ENCODE assay signal across 9 cellular contexts in genomic region chr20:15708984-15709598, GRCh38.
DNase-seq lines count a peak whose midpoint lies in the region; ATAC-seq, FAIRE-seq and TF ChIP-seq lines count a peak whose summit lies in the region.
"Had no signal": no experiment of that assay in that cellular context is flagged by ENCODE, and none has a peak within 500 bp of the region (broad histone marks: within the 10 kb centered on the region; RNA-seq: fewer than 3 reads in every experiment).

No MANE protein-coding gene starts in this region.

- H3K27ac ChIP-seq in heart right ventricle (no peak overlapping the region), vagina (no peak overlapping the region)

- H3K27ac Mint-ChIP-seq in activated CD4-positive, alpha-beta T cell treated with anti-CD3 and anti-CD28 coated beads, Interleukin-2, amount 10 ng/mL, durations not matched to agents 7 days and 5 days: no peak overlapping the region
- H3K27ac Mint-ChIP-seq: stimulated activated naive CD8-positive, alpha-beta T cell treated with anti-CD3 and anti-CD28 coated beads, Interleukin-15, Interleukin-2, amounts not matched to agents 100 ng/mL and 50 ng/mL, for 24 hours had no signal

- H3K4me3 Mint-ChIP-seq in activated CD4-positive, alpha-beta T cell treated with anti-CD3 and anti-CD28 coated beads, Interleukin-2, amount 10 ng/mL, durations not matched to agents 7 days and 5 days: no peak overlapping the region
- H3K4me3 Mint-ChIP-seq: stimulated activated naive CD8-positive, alpha-beta T cell treated with anti-CD3 and anti-CD28 coated beads, Interleukin-15, Interleukin-2, amounts not matched to agents 100 ng/mL and 50 ng/mL, for 24 hours had no signal

- no peaks in the 10 kb centered on the region for H3K9me3 Mint-ChIP-seq in activated CD4-positive, alpha-beta T cell treated with anti-CD3 and anti-CD28 coated beads, Interleukin-2, amount 10 ng/mL, durations not matched to agents 7 days and 5 days

- no peaks in the 10 kb centered on the region for H3K4me1 ChIP-seq in heart right ventricle
- H3K4me1 ChIP-seq in vagina: no peaks in the 10 kb centered on the region

- peaks cover 0 to 4% (median 0%) of the 10 kb centered on the region in 7 donors for H3K27me3 ChIP-seq in heart right ventricle
- H3K27me3 ChIP-seq in vagina: no peaks in the 10 kb centered on the region

- no peaks in the 10 kb centered on the region for H3K27me3 Mint-ChIP-seq in activated CD4-positive, alpha-beta T cell treated with anti-CD3 and anti-CD28 coated beads, Interleukin-2, amount 10 ng/mL, durations not matched to agents 7 days and 5 days
- H3K27me3 Mint-ChIP-seq: stimulated activated naive CD8-positive, alpha-beta T cell treated with anti-CD3 and anti-CD28 coated beads, Interleukin-15, Interleukin-2, amounts not matched to agents 100 ng/mL and 50 ng/mL, for 24 hours had no signal

- no peaks in the 10 kb centered on the region for H3K4me1 Mint-ChIP-seq in activated CD4-positive, alpha-beta T cell treated with anti-CD3 and anti-CD28 coated beads, Interleukin-2, amount 10 ng/mL, durations not matched to agents 7 days and 5 days

- H3K9me3 ChIP-seq in heart right ventricle (no peaks in the 10 kb centered on the region), vagina (no peaks in the 10 kb centered on the region)

- ATAC-seq in HG03432 (IDR thresholded peaks at IDR 0.05; ENCODE audit: unreplicated experiment): peak; percentile 96
- no peak for ATAC-seq in heart right ventricle
- no peak for ATAC-seq in GM18907 (IDR thresholded peaks at IDR 0.05; ENCODE audit: unreplicated experiment)

- H3K36me3 ChIP-seq in heart right ventricle (no peaks in the 10 kb centered on the region), vagina (no peaks in the 10 kb centered on the region)

- DNase-seq in AG08396 (ENCODE audit: low spot score) (peak; percentile 33), GM18507 (ENCODE audit: extremely low spot score, insufficient read length, low read depth) (peak; percentile 28), heart right ventricle (peak; percentile 8 to 49), vagina (ENCODE audit: extremely low spot score in 2 of 2) (no peak)
- DNase-seq in activated CD4-positive, alpha-beta T cell treated with anti-CD3 and anti-CD28 coated beads, Interleukin-2, amount 10 ng/mL, durations not matched to agents 7 days and 5 days: peak; percentile 41
- DNase-seq in stimulated activated CD4-positive, alpha-beta T cell treated with anti-CD3 and anti-CD28 coated beads, Interleukin-4, amount 100 ng/mL, for 48 hours (ENCODE audit: low read depth in 2 of 2): peak; percentile 30 to 47

- CTCF ChIA-PET in activated CD4-positive, alpha-beta T cell treated with anti-CD3 and anti-CD28 coated beads, Interleukin-2, amount 10 ng/mL, durations not matched to agents 7 days and 5 days (lab: Charles Lee): no interaction called here

- POLR2A ChIA-PET in activated CD4-positive, alpha-beta T cell treated with anti-CD3 and anti-CD28 coated beads, Interleukin-2, amount 10 ng/mL, durations not matched to agents 7 days and 5 days (lab: Charles Lee): no interaction called here

- no peak for TF ChIP-seq POLR2A in vagina (IDR thresholded peaks at IDR 0.05)

- intact Hi-C loops in heart right ventricle (cut with DNase I): loop anchor here in 3 of 10 donors (5.0 to 10.0 kb wide), 3 partner anchors 763 to 768 kb away; no protein-coding TSS in a partner anchor
- intact Hi-C loops in vagina (cut with DNase I): no loop called here

- peak; percentile 45 for FAIRE-seq in GM18507 (lab: Jason Lieb, UNC)

- WGBS in heart right ventricle, 2 donors: 58 to 64% methylated on average over 9 of the region's 9 CpGs

- H3K4me3 ChIP-seq in heart right ventricle (no peak overlapping the region), vagina (no peak overlapping the region)

- no peaks in the 10 kb centered on the region for H3K36me3 Mint-ChIP-seq in activated CD4-positive, alpha-beta T cell treated with anti-CD3 and anti-CD28 coated beads, Interleukin-2, amount 10 ng/mL, durations not matched to agents 7 days and 5 days (ENCODE audit: low read depth)

- TF ChIP-seq CTCF in heart right ventricle (IDR thresholded peaks at IDR 0.05) (peak in 7 of 9 donors; percentile 47 to 62 (median 50)), vagina (IDR thresholded peaks at IDR 0.05) (no peak)

Comparison
In these comparisons a context has a peak if more than half of its experiments do, and no peak if none do; other contexts are left out.
1. DNase-seq: peak in AG08396 (single experiment), GM18507 (single experiment), activated CD4-positive, alpha-beta T cell treated with anti-CD3 and anti-CD28 coated beads, Interleukin-2, amount 10 ng/mL, durations not matched to agents 7 days and 5 days (single experiment), heart right ventricle (2 of 2) and stimulated activated CD4-positive, alpha-beta T cell treated with anti-CD3 and anti-CD28 coated beads, Interleukin-4, amount 100 ng/mL, for 48 hours (2 of 2); none in vagina (0 of 2).
2. CTCF ChIP-seq: peak in heart right ventricle (7 of 9); none in vagina (0 of 3).